Comparison of ENCODE assay signal across 21 cellular contexts in genomic region chr15:62665449-62665848, GRCh38.
DNase-seq lines count a peak whose midpoint lies in the region; ATAC-seq and TF ChIP-seq lines count a peak whose summit lies in the region.
"Had no signal": no experiment of that assay in that cellular context is flagged by ENCODE, and none has a peak within 500 bp of the region (broad histone marks: within the 10 kb centered on the region; RNA-seq: fewer than 3 reads in every experiment).

No MANE protein-coding gene starts in this region.

- H3K27ac Mint-ChIP-seq in WTC11: peak overlapping the region; percentile 26; the same call in 1 of the 2 replicates
- H3K27ac Mint-ChIP-seq: activated T-helper 2 cell treated with anti-CD3 and anti-CD28 coated beads, Interferon-gamma antibody, Interleukin-2, Interleukin-4, amounts not matched to agents 10 μg/mL and 5 μg/mL and 100 μg/mL, durations not matched to agents 14 hours and 24 hours and 36 hours; dendritic cell treated with granulocyte-macrophage colony-stimulating factor and Interleukin-4, amounts not matched to agents 40 ng/mL and 50 ng/mL, for 4 days; stimulated activated naive B cell treated with anti-CD40 and anti-IgM and Interleukin-4, amounts not matched to agents 10 μg/mL and 1 μg/mL and 100 μg/mL, for 72 hours; T-helper 17 cell had no signal

- 82% methylated on average over 4 of the region's 4 CpGs for WGBS in esophagus muscularis mucosa

- H3K27me3 Mint-ChIP-seq in WTC11 (ENCODE audit: low read depth): no peaks in the 10 kb centered on the region
- H3K27me3 Mint-ChIP-seq: dendritic cell treated with granulocyte-macrophage colony-stimulating factor and Interleukin-4, amounts not matched to agents 40 ng/mL and 50 ng/mL, for 4 days; stimulated activated naive B cell treated with anti-CD40 and anti-IgM and Interleukin-4, amounts not matched to agents 10 μg/mL and 1 μg/mL and 100 μg/mL, for 72 hours had no signal

- ATAC-seq in WTC11 (no peak), HG03342 (IDR thresholded peaks at IDR 0.05; ENCODE audit: unreplicated experiment) (no peak)
- ATAC-seq: stimulated activated naive B cell treated with anti-CD40 and anti-IgM and Interleukin-4, amounts not matched to agents 10 μg/mL and 1 μg/mL and 100 μg/mL, for 72 hours; T-helper 17 cell had no signal

- in situ Hi-C loops in G401 (cut with HindIII; ENCODE audit: low sequenced_read_pairs): no loop called here

- H3K4me1 ChIP-seq in esophagus muscularis mucosa: no peaks in the 10 kb centered on the region
- H3K4me1 ChIP-seq: esophagus squamous epithelium, parathyroid adenoma had no signal

- POLR2A ChIA-PET in WTC11 (lab: Charles Lee): no interaction called here

- H3K36me3 Mint-ChIP-seq in WTC11: peaks cover 7% of the 10 kb centered on the region

- CTCF ChIA-PET in WTC11 (lab: Charles Lee): interaction anchor here (1.4 kb wide), 1 partner anchor 77 kb away, joined by 9 read pairs; no protein-coding TSS in a partner anchor

- DNase-seq in G401 (ENCODE audit: low spot score): peak; percentile 4
- DNase-seq in WTC11 (ENCODE audit: low spot score): no peak
- peak; percentile 53 for DNase-seq in fibroblast of peridontal ligament (ENCODE audit: extremely low read depth)
- peak; percentile 22 for DNase-seq in renal cortical epithelial cell (ENCODE audit: low read depth)
- DNase-seq in Ammon's horn (ENCODE audit: low spot score): no peak
- DNase-seq in NCI-H1694 treated with DMSO at 0.1 percent for 48 hours (lab: John Stamatoyannopoulos, UW): no peak
- DNase-seq in esophagus muscularis mucosa (ENCODE audit: extremely low spot score): no peak
- DNase-seq: activated CD4-positive, CD25-positive, alpha-beta regulatory T cell; EL; esophagus squamous epithelium; hypothalamus; KBM-7; NCI-H1092 treated with DMSO at 0.1 percent for 48 hours; Right ventricle myocardium superior; stimulated activated naive B cell treated with anti-CD40 and anti-IgM and Interleukin-4, amounts not matched to agents 10 μg/mL and 1 μg/mL and 100 μg/mL, for 72 hours; T-helper 17 cell had no signal

- no peak for TF ChIP-seq POLR2A in esophagus muscularis mucosa (IDR thresholded peaks at IDR 0.05; ENCODE audit: low read depth)

- intact Hi-C loops in esophagus muscularis mucosa (cut with DNase I): no loop called here

- H3K4me3 Mint-ChIP-seq in WTC11: no peak overlapping the region
- H3K4me3 Mint-ChIP-seq: dendritic cell treated with granulocyte-macrophage colony-stimulating factor and Interleukin-4, amounts not matched to agents 40 ng/mL and 50 ng/mL, for 4 days; stimulated activated naive B cell treated with anti-CD40 and anti-IgM and Interleukin-4, amounts not matched to agents 10 μg/mL and 1 μg/mL and 100 μg/mL, for 72 hours; T-helper 17 cell had no signal

- H3K27me3 ChIP-seq in esophagus muscularis mucosa: no peaks in the 10 kb centered on the region
- H3K27me3 ChIP-seq: esophagus squamous epithelium had no signal

- H3K36me3 ChIP-seq in esophagus muscularis mucosa: no peaks in the 10 kb centered on the region
- H3K36me3 ChIP-seq: esophagus squamous epithelium had no signal

- H3K4me1 Mint-ChIP-seq in WTC11: peaks cover 9% of the 10 kb centered on the region
- H3K4me1 Mint-ChIP-seq: stimulated activated naive B cell treated with anti-CD40 and anti-IgM and Interleukin-4, amounts not matched to agents 10 μg/mL and 1 μg/mL and 100 μg/mL, for 72 hours; T-helper 17 cell had no signal

- TF ChIP-seq CTCF in WTC11 (IDR thresholded peaks at IDR 0.05) (no peak), esophagus muscularis mucosa (IDR thresholded peaks at IDR 0.05) (no peak)

- H3K9me3 Mint-ChIP-seq in WTC11: peaks cover 9% of the 10 kb centered on the region
- H3K9me3 Mint-ChIP-seq: activated T-helper 2 cell treated with anti-CD3 and anti-CD28 coated beads, Interferon-gamma antibody, Interleukin-2, Interleukin-4, amounts not matched to agents 10 μg/mL and 5 μg/mL and 100 μg/mL, durations not matched to agents 14 hours and 24 hours and 36 hours had no signal

- H3K4me3 ChIP-seq in esophagus muscularis mucosa: no peak overlapping the region
- H3K4me3 ChIP-seq: esophagus squamous epithelium, skin epidermis had no signal

- no peaks in the 10 kb centered on the region for H3K9me3 ChIP-seq in esophagus muscularis mucosa
- H3K9me3 ChIP-seq: esophagus squamous epithelium had no signal

- no peak overlapping the region for H3K27ac ChIP-seq in esophagus muscularis mucosa (replicated peaks in 1 of 4)
- H3K27ac ChIP-seq: esophagus squamous epithelium, parathyroid adenoma, skin epidermis had no signal

- TF ChIP-seq EP300 in esophagus muscularis mucosa (IDR thresholded peaks at IDR 0.05): no peak

TF ChIP-seq in WTC11, 78 proteins besides CTCF, POLR2A, EP300 and RAD21 (continues in another document):
- TF ChIP-seq NR1H2 (CRISPR knock-in tag; IDR thresholded peaks at IDR 0.05): no peak
- TF ChIP-seq ARID4B (CRISPR knock-in tag; IDR thresholded peaks at IDR 0.05; ENCODE audit: borderline replicate concordance): no peak
- TF ChIP-seq, protein P1, sequence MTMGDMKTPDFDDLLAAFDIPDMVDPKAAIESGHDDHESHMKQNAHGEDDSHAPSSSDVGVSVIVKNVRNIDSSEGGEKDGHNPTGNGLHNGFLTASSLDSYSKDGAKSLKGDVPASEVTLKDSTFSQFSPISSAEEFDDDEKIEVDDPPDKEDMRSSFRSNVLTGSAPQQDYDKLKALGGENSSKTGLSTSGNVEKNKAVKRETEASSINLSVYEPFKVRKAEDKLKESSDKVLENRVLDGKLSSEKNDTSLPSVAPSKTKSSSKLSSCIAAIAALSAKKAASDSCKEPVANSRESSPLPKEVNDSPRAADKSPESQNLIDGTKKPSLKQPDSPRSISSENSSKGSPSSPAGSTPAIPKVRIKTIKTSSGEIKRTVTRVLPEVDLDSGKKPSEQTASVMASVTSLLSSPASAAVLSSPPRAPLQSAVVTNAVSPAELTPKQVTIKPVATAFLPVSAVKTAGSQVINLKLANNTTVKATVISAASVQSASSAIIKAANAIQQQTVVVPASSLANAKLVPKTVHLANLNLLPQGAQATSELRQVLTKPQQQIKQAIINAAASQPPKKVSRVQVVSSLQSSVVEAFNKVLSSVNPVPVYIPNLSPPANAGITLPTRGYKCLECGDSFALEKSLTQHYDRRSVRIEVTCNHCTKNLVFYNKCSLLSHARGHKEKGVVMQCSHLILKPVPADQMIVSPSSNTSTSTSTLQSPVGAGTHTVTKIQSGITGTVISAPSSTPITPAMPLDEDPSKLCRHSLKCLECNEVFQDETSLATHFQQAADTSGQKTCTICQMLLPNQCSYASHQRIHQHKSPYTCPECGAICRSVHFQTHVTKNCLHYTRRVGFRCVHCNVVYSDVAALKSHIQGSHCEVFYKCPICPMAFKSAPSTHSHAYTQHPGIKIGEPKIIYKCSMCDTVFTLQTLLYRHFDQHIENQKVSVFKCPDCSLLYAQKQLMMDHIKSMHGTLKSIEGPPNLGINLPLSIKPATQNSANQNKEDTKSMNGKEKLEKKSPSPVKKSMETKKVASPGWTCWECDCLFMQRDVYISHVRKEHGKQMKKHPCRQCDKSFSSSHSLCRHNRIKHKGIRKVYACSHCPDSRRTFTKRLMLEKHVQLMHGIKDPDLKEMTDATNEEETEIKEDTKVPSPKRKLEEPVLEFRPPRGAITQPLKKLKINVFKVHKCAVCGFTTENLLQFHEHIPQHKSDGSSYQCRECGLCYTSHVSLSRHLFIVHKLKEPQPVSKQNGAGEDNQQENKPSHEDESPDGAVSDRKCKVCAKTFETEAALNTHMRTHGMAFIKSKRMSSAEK (CRISPR knock-in tag; IDR thresholded peaks at IDR 0.05; ENCODE audit: borderline replicate concordance): no peak
- TF ChIP-seq, protein P2, sequence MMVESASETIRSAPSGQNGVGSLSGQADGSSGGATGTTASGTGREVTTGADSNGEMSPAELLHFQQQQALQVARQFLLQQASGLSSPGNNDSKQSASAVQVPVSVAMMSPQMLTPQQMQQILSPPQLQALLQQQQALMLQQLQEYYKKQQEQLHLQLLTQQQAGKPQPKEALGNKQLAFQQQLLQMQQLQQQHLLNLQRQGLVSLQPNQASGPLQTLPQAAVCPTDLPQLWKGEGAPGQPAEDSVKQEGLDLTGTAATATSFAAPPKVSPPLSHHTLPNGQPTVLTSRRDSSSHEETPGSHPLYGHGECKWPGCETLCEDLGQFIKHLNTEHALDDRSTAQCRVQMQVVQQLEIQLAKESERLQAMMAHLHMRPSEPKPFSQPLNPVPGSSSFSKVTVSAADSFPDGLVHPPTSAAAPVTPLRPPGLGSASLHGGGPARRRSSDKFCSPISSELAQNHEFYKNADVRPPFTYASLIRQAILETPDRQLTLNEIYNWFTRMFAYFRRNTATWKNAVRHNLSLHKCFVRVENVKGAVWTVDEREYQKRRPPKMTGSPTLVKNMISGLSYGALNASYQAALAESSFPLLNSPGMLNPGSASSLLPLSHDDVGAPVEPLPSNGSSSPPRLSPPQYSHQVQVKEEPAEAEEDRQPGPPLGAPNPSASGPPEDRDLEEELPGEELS (CRISPR knock-in tag; IDR thresholded peaks at IDR 0.05): no peak

Comparison
In these comparisons a context has a peak if more than half of its experiments do, and no peak if none do; other contexts are left out.
1. DNase-seq: peak in G401 (single experiment), fibroblast of peridontal ligament (single experiment) and renal cortical epithelial cell (single experiment); none in WTC11 (single experiment), Ammon's horn (single experiment), NCI-H1694 treated with DMSO at 0.1 percent for 48 hours (single experiment) and esophagus muscularis mucosa (single experiment).